Comparison of ENCODE assay signal across 9 cellular contexts in genomic region chr10:48463318-48464003, GRCh38.
DNase-seq lines count a peak whose midpoint lies in the region; ATAC-seq and TF ChIP-seq lines count a peak whose summit lies in the region.
"Had no signal": no experiment of that assay in that cellular context is flagged by ENCODE, and none has a peak within 500 bp of the region (broad histone marks: within the 10 kb centered on the region; RNA-seq: fewer than 3 reads in every experiment).

No MANE protein-coding gene starts in this region.

- WGBS in sigmoid colon, 2 donors: 62 to 72% methylated on average over 8 of the region's 8 CpGs

- H3K27me3 ChIP-seq in sigmoid colon: peaks cover 0 to 7% (median 4%) of the 10 kb centered on the region in 3 donors

- intact Hi-C loops in sigmoid colon (cut with DNase I): no loop called here

- TF ChIP-seq CTCF in coronary artery (IDR thresholded peaks at IDR 0.05) (no peak), sigmoid colon (IDR thresholded peaks at IDR 0.05) (no peak)

- no peak for ATAC-seq in GM18868 (IDR thresholded peaks at IDR 0.05; ENCODE audit: unreplicated experiment)
- ATAC-seq: activated CD4-positive, alpha-beta T cell treated with anti-CD3 and anti-CD28 coated beads for 36 hours had no signal

- no peak for TF ChIP-seq EP300 in sigmoid colon (IDR thresholded peaks at IDR 0.05)

- DNase-seq in AG08395 (ENCODE audit: low spot score): peak; percentile 61
- DNase-seq in GM04503 (ENCODE audit: low read depth): peak; percentile 16
- DNase-seq in coronary artery (ENCODE audit: low spot score): peak; percentile 63
- peak; percentile 71 for DNase-seq in mesenteric fat pad (ENCODE audit: low spot score)
- no peak for DNase-seq in sigmoid colon
- no peak for DNase-seq in glomerular visceral epithelial cell (ENCODE audit: extremely low spot score)
- DNase-seq in NCI-H524 treated with DMSO at 0.1 percent for 48 hours (lab: John Stamatoyannopoulos, UW): no peak
- DNase-seq: activated CD4-positive, alpha-beta T cell treated with anti-CD3 and anti-CD28 coated beads for 36 hours had no signal

- no peaks in the 10 kb centered on the region for H3K36me3 ChIP-seq in sigmoid colon

- H3K4me1 ChIP-seq in sigmoid colon: peaks cover 0 to 37% (median 31%) of the 10 kb centered on the region in 4 donors

- no peaks in the 10 kb centered on the region for H3K9me3 ChIP-seq in sigmoid colon

- TF ChIP-seq POLR2A in sigmoid colon (IDR thresholded peaks at IDR 0.05): no peak

- H3K27ac ChIP-seq in coronary artery (peak overlapping the region in 1 of 2 donors; percentile 5), sigmoid colon (peak overlapping the region in 1 of 4 donors; percentile 20)

- H3K4me3 ChIP-seq in coronary artery (no peak overlapping the region), sigmoid colon (no peak overlapping the region)

Comparison
In these comparisons a context has a peak if more than half of its experiments do, and no peak if none do; other contexts are left out.
1. DNase-seq: peak in AG08395 (single experiment), GM04503 (single experiment), coronary artery (single experiment) and mesenteric fat pad (single experiment); none in sigmoid colon (single experiment), glomerular visceral epithelial cell (single experiment) and NCI-H524 treated with DMSO at 0.1 percent for 48 hours (single experiment).